Comparison of ENCODE assay signal across 2 cellular contexts in genomic region chr12:103499571-103499970, GRCh38.
TF ChIP-seq lines count a peak whose summit lies in the region.

No MANE protein-coding gene starts in this region.

TF ChIP-seq in GM12891, 5 proteins besides CTCF, POLR2A, EP300 and RAD21:
- TF ChIP-seq SPI1 (IDR thresholded peaks at IDR 0.05; ENCODE audit: low read depth, low read length): 0 out of 2 replicates have a peak, but pooled peaks have one; percentile 10
- TF ChIP-seq POU2F2 (IDR thresholded peaks at IDR 0.05; ENCODE audit: low read depth, low read length): no peak

TF ChIP-seq in HepG2, 621 proteins besides CTCF, POLR2A, EP300 and RAD21:
- TF ChIP-seq ZNF530 (CRISPR knock-in tag; IDR thresholded peaks at IDR 0.05; ENCODE audit: low read depth) (no peak), HMGXB3 (CRISPR knock-in tag; IDR thresholded peaks at IDR 0.05; ENCODE audit: borderline replicate concordance) (no peak), NRL (CRISPR knock-in tag; IDR thresholded peaks at IDR 0.05; ENCODE audit: borderline replicate concordance) (no peak), ASH2L (IDR thresholded peaks at IDR 0.05; ENCODE audit: insufficient read length, low read depth, low read length) (no peak), KDM5B (CRISPR knock-in tag; IDR thresholded peaks at IDR 0.05; ENCODE audit: borderline replicate concordance) (no peak), KLF16 (CRISPR knock-in tag; IDR thresholded peaks at IDR 0.05) (no peak), ZNF788 (CRISPR knock-in tag; IDR thresholded peaks at IDR 0.05; ENCODE audit: borderline replicate concordance) (no peak), IRF9 (CRISPR knock-in tag; IDR thresholded peaks at IDR 0.05; ENCODE audit: borderline replicate concordance) (no peak), DDIT3 (CRISPR knock-in tag; IDR thresholded peaks at IDR 0.05) (no peak), GRHL1 (CRISPR knock-in tag; conservative IDR thresholded peaks at IDR 0.05) (no peak), ZNF839 (CRISPR knock-in tag; IDR thresholded peaks at IDR 0.05; ENCODE audit: borderline replicate concordance) (no peak), ADNP (CRISPR knock-in tag; IDR thresholded peaks at IDR 0.05) (no peak), HOXA7 (CRISPR knock-in tag; IDR thresholded peaks at IDR 0.05) (no peak), DBP (CRISPR knock-in tag; IDR thresholded peaks at IDR 0.05; ENCODE audit: not compliant biosample characterization) (no peak), ZNF569 (CRISPR knock-in tag; IDR thresholded peaks at IDR 0.05; ENCODE audit: borderline replicate concordance) (no peak), ZBTB7A (CRISPR knock-in tag; IDR thresholded peaks at IDR 0.05) (no peak), ZNF407 (CRISPR knock-in tag; IDR thresholded peaks at IDR 0.05; ENCODE audit: not compliant biosample characterization) (no peak)
